In genomic region chr7:151378011-151378410, GRCh38 we compare ENCODE assay signal across 21 cellular contexts. TPM values are rescaled to one million over a fixed set of nuclear protein-coding genes. Genes with fewer than 3 reads are reported as not detected.
"Had no signal": no experiment of that assay in that cellular context is flagged by ENCODE, and none has a peak within 500 bp of the region (broad histone marks: within the 10 kb centered on the region; RNA-seq: fewer than 3 reads in every experiment).

No MANE protein-coding gene starts in this region.

- H3K4me3 Mint-ChIP-seq: brain; endodermal cell; naive thymus-derived CD8-positive, alpha-beta T cell; stimulated activated naive CD8-positive, alpha-beta T cell treated with anti-CD3 and anti-CD28 coated beads, Interleukin-15, amount 100 ng/mL, for 72 hours; T-helper 2 cell treated with Interferon-gamma antibody and Interleukin-4, amounts not matched to agents 5 μg/mL and 100 μg/mL, for 36 hours had no signal

- H3K36me3 ChIP-seq: uterus had no signal

- H3K27ac Mint-ChIP-seq: activated naive CD4-positive, alpha-beta T cell treated with anti-CD3 and anti-CD28 coated beads, Interleukin-2, amount 50 U/mL, for 72 hours; endodermal cell; stimulated activated naive CD8-positive, alpha-beta T cell treated with anti-CD3 and anti-CD28 coated beads, Interleukin-15, amount 100 ng/mL, for 72 hours; T-helper 2 cell treated with Interferon-gamma antibody and Interleukin-4, amounts not matched to agents 5 μg/mL and 100 μg/mL, for 36 hours had no signal

- H3K27ac ChIP-seq: esophagus muscularis mucosa, testis, uterus had no signal

- H3K9me3 ChIP-seq: esophagus muscularis mucosa, mucosa of descending colon, testis, uterus had no signal

- H3K9me3 Mint-ChIP-seq: activated naive CD4-positive, alpha-beta T cell treated with anti-CD3 and anti-CD28 coated beads, Interleukin-2, amount 50 U/mL, for 72 hours; brain; endodermal cell; naive thymus-derived CD8-positive, alpha-beta T cell; stimulated activated naive CD8-positive, alpha-beta T cell treated with anti-CD3 and anti-CD28 coated beads, Interleukin-15, amount 100 ng/mL, for 72 hours; T-helper 2 cell treated with Interferon-gamma antibody and Interleukin-4, amounts not matched to agents 5 μg/mL and 100 μg/mL, for 36 hours had no signal

- H3K27me3 ChIP-seq: testis, uterus had no signal

- DNase-seq: activated effector memory CD4-positive, alpha-beta T cell treated with Interleukin-2 at 50 U/mL for 16 hours; amygdala; cerebellar nuclear complex; endodermal cell; left cardiac atrium; mucosa of descending colon; naive thymus-derived CD8-positive, alpha-beta T cell; nucleus accumbens; stimulated activated CD4-positive, alpha-beta T cell treated with anti-CD3 and anti-CD28 coated beads, Interleukin-15, amount 100 ng/mL, for 24 hours; stimulated activated CD4-positive, alpha-beta T cell treated with anti-CD3 and anti-CD28 coated beads, Interleukin-4, amount 100 ng/mL, for 24 hours; stimulated activated naive CD8-positive, alpha-beta T cell treated with anti-CD3 and anti-CD28 coated beads, Interleukin-15, amount 100 ng/mL, for 72 hours; testis; uterus had no signal

- H3K36me3 Mint-ChIP-seq: activated naive CD4-positive, alpha-beta T cell treated with anti-CD3 and anti-CD28 coated beads, Interleukin-2, amount 50 U/mL, for 72 hours had no signal

- ATAC-seq: activated CD4-positive, CD25-positive, alpha-beta regulatory T cell treated with anti-CD3 and anti-CD28 coated beads, Interleukin-2, amount 50 U/mL, for 24 hours; activated naive CD4-positive, alpha-beta T cell treated with anti-CD3 and anti-CD28 coated beads, Interleukin-2, amount 50 U/mL, for 72 hours; left cardiac atrium; mucosa of descending colon; naive thymus-derived CD8-positive, alpha-beta T cell; stimulated activated naive CD8-positive, alpha-beta T cell treated with anti-CD3 and anti-CD28 coated beads, Interleukin-15, amount 100 ng/mL, for 72 hours had no signal

- H3K4me3 ChIP-seq: esophagus muscularis mucosa, mucosa of descending colon, testis, uterus had no signal

RNA-seq across cellular contexts. Expression of gene WDR86, which starts 31.8 kb away (rescaled TPM):
- total RNA-seq: activated naive CD4-positive, alpha-beta T cell treated with anti-CD3 and anti-CD28 coated beads, Interleukin-2, amount 50 U/mL, for 72 hours; dermis microvascular lymphatic vessel endothelial cell; lung microvascular endothelial cell; pulmonary artery endothelial cell had no signal
